In genomic region chr17:39107141-39107540, GRCh38 we compare ENCODE assay signal across 18 cellular contexts. TPM values are rescaled to one million over a fixed set of nuclear protein-coding genes. Genes with fewer than 3 reads are reported as not detected.
DNase-seq lines count a peak whose midpoint lies in the region; ATAC-seq and TF ChIP-seq lines count a peak whose summit lies in the region.
"Had no signal": no experiment of that assay in that cellular context is flagged by ENCODE, and none has a peak within 500 bp of the region (broad histone marks: within the 10 kb centered on the region; RNA-seq: fewer than 3 reads in every experiment).

No MANE protein-coding gene starts in this region.

- peaks cover 6% of the 10 kb centered on the region for H3K36me3 Mint-ChIP-seq in CD8-positive, alpha-beta T cell
- H3K36me3 Mint-ChIP-seq in naive thymus-derived CD4-positive, alpha-beta T cell = peaks cover 0 to 16% (median 0%) of the 10 kb centered on the region in 5 donors
- H3K36me3 Mint-ChIP-seq: CD14-positive monocyte had no signal

- H3K27me3 ChIP-seq in CD8-positive, alpha-beta T cell (ENCODE audit: insufficient read depth, low read length) = no peaks in the 10 kb centered on the region
- H3K27me3 ChIP-seq in naive thymus-derived CD4-positive, alpha-beta T cell (ENCODE audit: control insufficient read depth in 2 of 2, insufficient read depth in 2 of 2, low read length in 2 of 2) = no peaks in the 10 kb centered on the region
- peaks cover 0 to 43% (median 0%) of the 10 kb centered on the region in 3 experiments for H3K27me3 ChIP-seq in neuronal stem cell (ENCODE audit: control insufficient read depth in 3 of 3, insufficient read depth in 3 of 3, low read depth in 1 of 3, low read length in 3 of 3)

- no peak overlapping the region for H3K4me3 Mint-ChIP-seq in CD8-positive, alpha-beta T cell
- H3K4me3 Mint-ChIP-seq in naive thymus-derived CD4-positive, alpha-beta T cell = no peak overlapping the region
- H3K4me3 Mint-ChIP-seq: CD4-positive, alpha-beta T cell; H9 had no signal

- no peaks in the 10 kb centered on the region for H3K27me3 Mint-ChIP-seq in CD8-positive, alpha-beta T cell (ENCODE audit: low read depth)
- H3K27me3 Mint-ChIP-seq in naive thymus-derived CD4-positive, alpha-beta T cell = no peaks in the 10 kb centered on the region
- H3K27me3 Mint-ChIP-seq: CD4-positive, alpha-beta T cell had no signal

- H4K91ac ChIP-seq in neuronal stem cell (ENCODE audit: low read depth, low read length, poor library complexity) = no peak overlapping the region

- no peak overlapping the region for H3K27ac ChIP-seq in CD8-positive, alpha-beta T cell (ENCODE audit: low read depth, low read length)
- no peak overlapping the region for H3K27ac ChIP-seq in naive thymus-derived CD4-positive, alpha-beta T cell (ENCODE audit: low read depth, low read length)
- H3K27ac ChIP-seq in neuronal stem cell (replicated peaks; ENCODE audit: low read length) = no peak overlapping the region
- H3K27ac ChIP-seq: GM23248 had no signal

- no peak overlapping the region for H3K4me2 ChIP-seq in neuronal stem cell (ENCODE audit: insufficient read depth, low read length, poor library complexity, severe bottlenecking)

- no peaks in the 10 kb centered on the region for H3K9me3 Mint-ChIP-seq in CD8-positive, alpha-beta T cell
- H3K9me3 Mint-ChIP-seq in naive thymus-derived CD4-positive, alpha-beta T cell = no peaks in the 10 kb centered on the region
- H3K9me3 Mint-ChIP-seq: CD4-positive, alpha-beta T cell had no signal

- peak overlapping the region; percentile 3 for H3K23ac ChIP-seq in neuronal stem cell (ENCODE audit: low read depth, low read length, poor library complexity)

- no peak overlapping the region for H2BK120ac ChIP-seq in neuronal stem cell (ENCODE audit: low read depth, low read length)

- no peaks in the 10 kb centered on the region for H3K36me3 ChIP-seq in CD8-positive, alpha-beta T cell (ENCODE audit: insufficient read depth, low read length)
- H3K36me3 ChIP-seq in naive thymus-derived CD4-positive, alpha-beta T cell (ENCODE audit: control insufficient read depth in 2 of 3, insufficient read depth in 3 of 3, low read length in 3 of 3) = peaks cover 0 to 8% (median 0%) of the 10 kb centered on the region in 3 experiments
- H3K36me3 ChIP-seq in neuronal stem cell (replicated peaks in 1 of 2; ENCODE audit: control insufficient read depth in 2 of 2, insufficient read depth in 2 of 2, low read length in 2 of 2) = no peaks in the 10 kb centered on the region

- peak overlapping the region; percentile 6 for H3K9ac ChIP-seq in neuronal stem cell (ENCODE audit: low read depth, low read length, poor library complexity)
- H3K9ac ChIP-seq: GM23248 had no signal

- peaks cover 6% of the 10 kb centered on the region for H3K4me1 ChIP-seq in CD8-positive, alpha-beta T cell (ENCODE audit: insufficient read depth, low read length)
- peaks cover 0 to 6% of the 10 kb centered on the region in 2 donors for H3K4me1 ChIP-seq in naive thymus-derived CD4-positive, alpha-beta T cell (ENCODE audit: control insufficient read depth in 2 of 2, insufficient read depth in 2 of 2, low read length in 2 of 2)
- H3K4me1 ChIP-seq in neuronal stem cell (ENCODE audit: control insufficient read depth in 2 of 2, insufficient read depth in 1 of 2, low read depth in 1 of 2, low read length in 2 of 2) = peaks cover 2 to 10% of the 10 kb centered on the region in 2 donors

- no CpG with 5 or more reads among the region's 6 CpGs for WGBS in neuronal stem cell (ENCODE audit: extremely low coverage in 2 of 2, insufficient read length in 2 of 2, insufficient replicate concordance in 1 of 2), 2 donors

- H3K27ac Mint-ChIP-seq in CD8-positive, alpha-beta T cell = peak overlapping the region; percentile 41
- peak overlapping the region in 5 of 9 donors; percentile 7 to 88 (median 41) for H3K27ac Mint-ChIP-seq in naive thymus-derived CD4-positive, alpha-beta T cell
- H3K27ac Mint-ChIP-seq: CD14-positive monocyte; CD4-positive, alpha-beta T cell; H9 had no signal

- H2AFZ ChIP-seq in neuronal stem cell (ENCODE audit: low read length) = no peak overlapping the region
- H2AFZ ChIP-seq: GM23248 had no signal

- intact Hi-C loops in CD8-positive, alpha-beta T cell (cut with DNase I, micrococcal nuclease) = no loop called here
- intact Hi-C loops in naive thymus-derived CD4-positive, alpha-beta T cell (cut with micrococcal nuclease) = no loop called here

- H2BK15ac ChIP-seq in neuronal stem cell (ENCODE audit: low read length) = no peak overlapping the region

- H3K4ac ChIP-seq in neuronal stem cell (ENCODE audit: low read length) = no peak overlapping the region

- H3K79me1 ChIP-seq in neuronal stem cell (ENCODE audit: low read depth, low read length) = peaks cover 1% of the 10 kb centered on the region

- DNase-seq in CD8-positive, alpha-beta T cell = no peak
- no peak for DNase-seq in naive thymus-derived CD4-positive, alpha-beta T cell
- DNase-seq in neuronal stem cell (ENCODE audit: low spot score) = no peak
- DNase-seq in H4 (ENCODE audit: low spot score) = no peak
- DNase-seq in NCI-H1417 treated with DMSO at 0.1 percent for 48 hours (lab: John Stamatoyannopoulos, UW) = no peak
- DNase-seq: Caco-2; CD4-positive, alpha-beta T cell; DMS153; DND-41; GM23248; H9 had no signal

- H4K8ac ChIP-seq in neuronal stem cell (ENCODE audit: low read depth, low read length) = no peak overlapping the region

- no peaks in the 10 kb centered on the region for H3K9me3 ChIP-seq in CD8-positive, alpha-beta T cell (ENCODE audit: low read length)
- H3K9me3 ChIP-seq in naive thymus-derived CD4-positive, alpha-beta T cell (ENCODE audit: control insufficient read depth in 2 of 3, low read length in 3 of 3) = no peaks in the 10 kb centered on the region
- no peaks in the 10 kb centered on the region for H3K9me3 ChIP-seq in neuronal stem cell (replicated peaks in 1 of 2; ENCODE audit: control insufficient read depth in 2 of 2, insufficient read depth in 1 of 2, low read depth in 1 of 2, low read length in 2 of 2)
- H3K9me3 ChIP-seq: Caco-2 had no signal

- ATAC-seq in CD8-positive, alpha-beta T cell = no peak
- no peak for ATAC-seq in naive thymus-derived CD4-positive, alpha-beta T cell
- ATAC-seq in GM18909 (IDR thresholded peaks at IDR 0.05; ENCODE audit: poor library complexity, unreplicated experiment) = no peak
- ATAC-seq: HCT116 had no signal

- H2BK5ac ChIP-seq in neuronal stem cell (ENCODE audit: low read length) = no peak overlapping the region

- no peak overlapping the region for H3K4me3 ChIP-seq in CD8-positive, alpha-beta T cell (ENCODE audit: low read depth, low read length)
- H3K4me3 ChIP-seq in naive thymus-derived CD4-positive, alpha-beta T cell (ENCODE audit: low read length) = no peak overlapping the region
- no peak overlapping the region for H3K4me3 ChIP-seq in neuronal stem cell (ENCODE audit: low read length in 2 of 2)
- H3K4me3 ChIP-seq: GM23248 had no signal

- H2BK12ac ChIP-seq in neuronal stem cell (ENCODE audit: low read length) = no peak overlapping the region

- no peak overlapping the region for H3K14ac ChIP-seq in neuronal stem cell (ENCODE audit: low read length)

- H3K18ac ChIP-seq in neuronal stem cell (ENCODE audit: low read length) = no peak overlapping the region

- POLR2A ChIA-PET in CD8-positive, alpha-beta T cell (lab: Charles Lee) = no interaction called here
- POLR2A ChIA-PET in naive thymus-derived CD4-positive, alpha-beta T cell (lab: Charles Lee) = interaction anchor here (1.0 kb wide), 1 partner anchor 9 kb away, joined by 3 read pairs; no protein-coding TSS in a partner anchor

- peaks cover 9% of the 10 kb centered on the region for H3K4me1 Mint-ChIP-seq in CD8-positive, alpha-beta T cell (ENCODE audit: low read depth)
- peaks cover 0 to 22% (median 16%) of the 10 kb centered on the region in 7 donors for H3K4me1 Mint-ChIP-seq in naive thymus-derived CD4-positive, alpha-beta T cell

- CTCF ChIA-PET in CD8-positive, alpha-beta T cell (lab: Charles Lee) = interaction anchor here (1.5 kb wide), 1 partner anchor 15 kb away, joined by 6 read pairs; no protein-coding TSS in a partner anchor
- CTCF ChIA-PET in naive thymus-derived CD4-positive, alpha-beta T cell (lab: Charles Lee) = no interaction called here

- TF ChIP-seq CTCF in CD8-positive, alpha-beta T cell (IDR thresholded peaks at IDR 0.05) = no peak

- no peak overlapping the region for H2AK5ac ChIP-seq in neuronal stem cell (ENCODE audit: low read depth, low read length)

RNA-seq across cellular contexts. Expression of gene PLXDC1, which starts 44.3 kb away (rescaled TPM):
- total RNA-seq in CD8-positive, alpha-beta T cell = 10 to 100 TPM; 66.5 to 75.7 TPM
- total RNA-seq in naive thymus-derived CD4-positive, alpha-beta T cell = 10 to 100 TPM in 4 of 5 experiments, 1 to 10 TPM in 1; 2.3 to 55.7 (median 31.8) TPM
- 10 to 100 TPM; 19.3 to 22.5 TPM for polyA plus RNA-seq in naive thymus-derived CD4-positive, alpha-beta T cell
- polyA plus RNA-seq in neuronal stem cell (2013, experiment 1 of 2) = 0.56 TPM
- polyA plus RNA-seq in neuronal stem cell (2013, experiment 2 of 2) = 0.46 TPM
- total RNA-seq in H4 (2014; rRNA removed; shearing (Covaris generic)) = 0.21 TPM in 1 of 2 replicates, not detected in the other
- total RNA-seq: GM23248 had no signal
- polyA plus RNA-seq: CD14-positive monocyte had no signal

RNA-seq across cellular contexts. Expression of gene ARL5C, which starts 58.8 kb away (rescaled TPM):
- not detected for total RNA-seq in CD8-positive, alpha-beta T cell
- under 1 TPM in 2 of 5 experiments, not detected in 3; 0.34 to 0.78 TPM for total RNA-seq in naive thymus-derived CD4-positive, alpha-beta T cell
- polyA plus RNA-seq in naive thymus-derived CD4-positive, alpha-beta T cell = under 1 TPM in 1 of 2 donors, not detected in 1; 0.15 TPM
- not detected for polyA plus RNA-seq in neuronal stem cell (2013, experiment 1 of 2)
- not detected for polyA plus RNA-seq in neuronal stem cell (2013, experiment 2 of 2)
- not detected in 2 replicates for total RNA-seq in H4 (2014; rRNA removed; shearing (Covaris generic))
- total RNA-seq: A172; A673; Caco-2; CD4-positive, alpha-beta T cell; GM23248; H1; H9 had no signal
- polyA plus RNA-seq: BJ, CD14-positive monocyte, GM23248, H1 had no signal
